ENCODE assay signal across 15 cellular contexts in the genomic region with DNA sequence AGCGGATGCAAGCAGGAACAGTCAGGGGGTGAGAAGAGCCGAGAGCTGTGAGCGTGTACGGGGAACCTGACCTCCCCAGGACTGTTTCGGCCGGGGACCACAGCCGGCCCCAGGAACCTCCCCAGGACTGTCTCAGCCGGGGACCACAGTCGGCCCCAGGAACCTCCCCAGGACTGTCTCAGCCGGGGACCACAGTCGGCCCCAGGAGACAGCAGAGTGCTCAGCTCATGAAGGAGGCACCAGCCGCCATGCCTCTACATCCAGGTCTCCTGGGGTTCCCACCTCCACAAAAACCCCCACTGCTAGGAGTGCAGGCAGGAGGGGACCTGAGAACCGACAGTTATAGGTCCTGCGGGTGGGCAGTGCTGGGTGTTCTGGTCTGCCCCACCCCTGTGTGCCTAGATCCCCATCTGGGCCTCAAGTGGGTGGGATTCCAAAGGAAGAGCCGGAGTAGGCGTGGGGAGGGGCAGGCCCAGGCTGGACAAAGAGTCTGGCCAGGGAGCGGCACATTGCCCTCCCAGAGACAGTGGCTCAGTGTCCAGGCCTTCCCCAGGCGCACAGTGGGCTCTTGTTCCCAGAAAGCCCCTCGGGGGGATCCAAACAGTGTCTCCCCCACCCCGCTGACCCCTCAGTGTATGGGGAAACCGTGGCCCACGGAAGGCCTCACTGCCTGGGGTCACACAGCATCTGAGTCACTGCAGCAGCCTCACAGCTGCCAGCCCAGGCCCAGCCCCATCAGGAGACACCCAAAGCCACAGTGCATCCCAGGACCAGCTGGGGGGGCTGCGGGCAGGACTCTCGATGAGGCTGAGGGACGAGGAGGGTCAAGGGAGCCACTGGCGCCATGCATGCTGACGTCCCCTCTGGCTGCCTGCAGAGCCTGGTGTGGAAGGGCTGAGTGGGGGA. TPM values are rescaled to one million over a fixed set of nuclear protein-coding genes. Genes with fewer than 3 reads are reported as not detected.
DNase-seq lines count a peak whose midpoint lies in the region; ATAC-seq and TF ChIP-seq lines count a peak whose summit lies in the region.
"Had no signal": no experiment of that assay in that cellular context is flagged by ENCODE, and none has a peak within 500 bp of the region (broad histone marks: within the 10 kb centered on the region; RNA-seq: fewer than 3 reads in every experiment).

No MANE protein-coding gene starts in this region.

- peak overlapping the region; percentile 12 for H3K4me3 Mint-ChIP-seq in chondrocyte (ENCODE audit: unreplicated experiment)
- H3K4me3 Mint-ChIP-seq: effector memory CD8-positive, alpha-beta T cell had no signal

- WGBS in GM23248 (ENCODE audit: low coverage in 1 of 2, low lambda C conversion rate in 2 of 2, missing lambda C conversion rate in 2 of 2), 2 experiments, result 62 to 64% methylated on average over 24 to 27 of the region's 27 CpGs
- WGBS in sigmoid colon, 2 donors, result 83 to 92% methylated on average over 27 of the region's 27 CpGs

- H3K9me3 ChIP-seq in GM23248 (ENCODE audit: low read depth) (no peaks in the 10 kb centered on the region), sigmoid colon (no peaks in the 10 kb centered on the region), Peyer's patch (no peaks in the 10 kb centered on the region)
- H3K9me3 ChIP-seq: adrenal gland, heart left ventricle had no signal

- peaks cover 69% of the 10 kb centered on the region for H3K79me2 ChIP-seq in GM23248 (ENCODE audit: insufficient read depth)

- no peaks in the 10 kb centered on the region for H3F3A ChIP-seq in GM23248 (ENCODE audit: insufficient read depth)

- H2AFZ ChIP-seq in GM23248, result no peak overlapping the region

- H3K4me3 ChIP-seq in GM23248 (no peak overlapping the region), sigmoid colon (no peak overlapping the region), Peyer's patch (no peak overlapping the region)
- H3K4me3 ChIP-seq: adrenal gland, heart left ventricle had no signal

- no peaks in the 10 kb centered on the region; the same call in 1 of the 2 replicates for H3K36me3 ChIP-seq in GM23248 (ENCODE audit: low read depth)
- H3K36me3 ChIP-seq in sigmoid colon, result peaks cover 5 to 17% (median 10%) of the 10 kb centered on the region in 4 donors
- H3K36me3 ChIP-seq in Peyer's patch, result peaks cover 0 to 9% (median 0%) of the 10 kb centered on the region in 3 donors
- H3K36me3 ChIP-seq: adrenal gland had no signal

- no peak overlapping the region; the same call in 1 of the 2 replicates for H3K9ac ChIP-seq in GM23248

- H3K9me2 ChIP-seq in GM23248 (ENCODE audit: insufficient read depth), result no peaks in the 10 kb centered on the region

- H3K9me3 Mint-ChIP-seq in chondrocyte (ENCODE audit: low read depth), result no peaks in the 10 kb centered on the region
- H3K9me3 Mint-ChIP-seq: effector memory CD8-positive, alpha-beta T cell had no signal

- intact Hi-C loops in sigmoid colon (cut with DNase I), result no loop called here

- no peak overlapping the region for H3K4me2 ChIP-seq in GM23248 (ENCODE audit: unreplicated experiment)

- H3K4me1 ChIP-seq in GM23248 (ENCODE audit: insufficient read depth), result peaks cover 27% of the 10 kb centered on the region
- peaks cover 0 to 70% (median 56%) of the 10 kb centered on the region in 4 donors for H3K4me1 ChIP-seq in sigmoid colon
- H3K4me1 ChIP-seq in Peyer's patch, result peaks cover 0 to 27% (median 6%) of the 10 kb centered on the region in 4 donors

- peak; percentile 60 for DNase-seq in GM23248
- DNase-seq in chondrocyte (ENCODE audit: low spot score), result no peak
- DNase-seq in hepatic stellate cell (ENCODE audit: low spot score), result peak; percentile 67
- DNase-seq in sigmoid colon, result peak; percentile 81
- DNase-seq in Peyer's patch, result no peak
- DNase-seq in NCI-H510A (lab: John Stamatoyannopoulos, UW), result no peak
- DNase-seq in occipital lobe (lab: John Stamatoyannopoulos, UW), result no peak
- DNase-seq: adrenal gland; DMS153; effector memory CD8-positive, alpha-beta T cell; NCI-H187 treated with DMSO at 0.1 percent for 48 hours; NK-92 treated with Interleukin-12 subunit alpha and Interleukin-12 subunit beta, amount 100 ng/mL, for 24 hours had no signal

- no peak for TF ChIP-seq EP300 in sigmoid colon (IDR thresholded peaks at IDR 0.05)

- ATAC-seq in HG02610 (IDR thresholded peaks at IDR 0.05; ENCODE audit: unreplicated experiment), result no peak
- ATAC-seq: activated CD4-positive, CD25-positive, alpha-beta regulatory T cell treated with anti-CD3 and anti-CD28 coated beads, Interleukin-2, amount 50 U/mL, for 24 hours; effector memory CD8-positive, alpha-beta T cell; heart left ventricle had no signal

- in situ Hi-C loops in GM23248 (cut with MboI), result no loop called here

- TF ChIP-seq CTCF in chondrocyte (IDR thresholded peaks at IDR 0.05) (no peak), sigmoid colon (IDR thresholded peaks at IDR 0.05) (no peak), Peyer's patch (IDR thresholded peaks at IDR 0.05) (no peak)

- no peak overlapping the region for H3K27ac ChIP-seq in GM23248
- H3K27ac ChIP-seq in sigmoid colon, result peak overlapping the region; percentile 34 to 61 (median 56)
- H3K27ac ChIP-seq in Peyer's patch, result no peak overlapping the region
- H3K27ac ChIP-seq: adrenal gland had no signal

- H3K27ac Mint-ChIP-seq in chondrocyte (ENCODE audit: unreplicated experiment), result peak overlapping the region; percentile 36
- H3K27ac Mint-ChIP-seq: effector memory CD8-positive, alpha-beta T cell had no signal

- H3K27me3 Mint-ChIP-seq in chondrocyte (ENCODE audit: low read depth), result no peaks in the 10 kb centered on the region

- no peaks in the 10 kb centered on the region for H3K27me3 ChIP-seq in GM23248 (replicated peaks; ENCODE audit: insufficient read depth)
- H3K27me3 ChIP-seq in sigmoid colon, result no peaks in the 10 kb centered on the region
- H3K27me3 ChIP-seq in Peyer's patch, result no peaks in the 10 kb centered on the region
- H3K27me3 ChIP-seq: adrenal gland had no signal

- peaks cover 4% of the 10 kb centered on the region; the same call in 1 of the 2 replicates for H4K20me1 ChIP-seq in GM23248 (ENCODE audit: insufficient read depth)

- peaks cover 3% of the 10 kb centered on the region for H3K36me3 Mint-ChIP-seq in chondrocyte (ENCODE audit: low read depth)

- TF ChIP-seq POLR2A in sigmoid colon (IDR thresholded peaks at IDR 0.05), result no peak
- no peak for TF ChIP-seq POLR2A in Peyer's patch (IDR thresholded peaks at IDR 0.05)

- H3K4me1 Mint-ChIP-seq in chondrocyte (ENCODE audit: low read depth), result peaks cover 48% of the 10 kb centered on the region

RNA-seq across cellular contexts. Expression of a gene that starts 4.3 kb away (rescaled TPM):
- 54.6 and 61.7 TPM in 2 replicates for total RNA-seq in GM23248 (2014; rRNA removed; shearing (Covaris generic))
- polyA plus RNA-seq in GM23248 (2016; fragmentation: Nextera tagmentation; extraction: Ambion mirVana) (62.2 and 62.6 TPM in 2 replicates), sigmoid colon (10 to 100 TPM in 1 of 3 donors, 1 to 10 TPM in 2; 6.0 to 22.3 (median 6.0) TPM)
- total RNA-seq in chondrocyte (52.4 to 55.5 TPM (median 52.7 TPM) in 3 replicates), sigmoid colon (10 to 100 TPM; 16.8 to 42.1 (median 19.6) TPM), Peyer's patch (10 to 100 TPM; 19.4 to 58.6 (median 41.1) TPM), occipital lobe (3.0 TPM)

RNA-seq across cellular contexts. Expression of a gene that starts 9.9 kb away (rescaled TPM):
- total RNA-seq in GM23248 (2014; rRNA removed; shearing (Covaris generic)), result 127 and 222 TPM in 2 replicates
- polyA plus RNA-seq in GM23248 (2016; fragmentation: Nextera tagmentation; extraction: Ambion mirVana), result 132 and 134 TPM in 2 replicates
- total RNA-seq in chondrocyte, result 52.6 to 65.4 TPM (median 61.1 TPM) in 3 replicates
- total RNA-seq in sigmoid colon, result 100 to 1,000 TPM in 2 of 4 donors, 10 to 100 TPM in 2; 74.3 to 118 (median 100.0) TPM
- 10 to 100 TPM; 52.2 to 72.7 (median 72.5) TPM for polyA plus RNA-seq in sigmoid colon
- 10 to 100 TPM; 21.5 to 63.4 (median 44.7) TPM for total RNA-seq in Peyer's patch
- total RNA-seq in occipital lobe, result 50.7 TPM

RNA-seq across cellular contexts. Expression of a gene that starts 14.5 kb away (rescaled TPM):
- total RNA-seq in GM23248 (2014; rRNA removed; shearing (Covaris generic)), result 12.1 and 17.6 TPM in 2 replicates
- polyA plus RNA-seq in GM23248 (2016; fragmentation: Nextera tagmentation; extraction: Ambion mirVana) (30.4 and 31.5 TPM in 2 replicates), sigmoid colon (10 to 100 TPM; 26.4 to 41.7 (median 38.8) TPM)
- total RNA-seq in chondrocyte (27.7 to 40.5 TPM (median 28.0 TPM) in 3 replicates), sigmoid colon (10 to 100 TPM; 23.0 to 36.5 (median 32.4) TPM), Peyer's patch (10 to 100 TPM in 3 of 4 donors, 1 to 10 TPM in 1; 8.7 to 17.6 (median 14.4) TPM), occipital lobe (11.4 TPM)

RNA-seq across cellular contexts. Expression of a gene that starts 14.7 kb away (rescaled TPM):
- total RNA-seq in GM23248 (2014; rRNA removed; shearing (Covaris generic)), result 2.2 and 5.2 TPM in 2 replicates
- polyA plus RNA-seq in GM23248 (2016; fragmentation: Nextera tagmentation; extraction: Ambion mirVana), result 16.0 and 17.2 TPM in 2 replicates
- 7.3 to 11.3 TPM (median 7.5 TPM) in 3 replicates for total RNA-seq in chondrocyte
- total RNA-seq in sigmoid colon, result 1 to 10 TPM; 1.7 to 6.4 (median 5.0) TPM
- polyA plus RNA-seq in sigmoid colon, result 10 to 100 TPM; 11.4 to 22.1 (median 11.8) TPM
- total RNA-seq in Peyer's patch, result 1 to 10 TPM; 2.5 to 6.3 (median 3.3) TPM
- 2.8 TPM for total RNA-seq in occipital lobe

Comparison
In these comparisons a context has a peak if more than half of its experiments do, and no peak if none do; other contexts are left out.
1. DNase-seq: peak in GM23248 (single experiment), hepatic stellate cell (single experiment) and sigmoid colon (single experiment); none in chondrocyte (single experiment), Peyer's patch (0 of 3), NCI-H510A (single experiment) and occipital lobe (single experiment).
2. H3K27ac ChIP-seq: peak in sigmoid colon (4 of 4); none in GM23248 (single experiment) and Peyer's patch (0 of 4).